Comparison of ENCODE assay signal across 13 cellular contexts in the genomic region with DNA sequence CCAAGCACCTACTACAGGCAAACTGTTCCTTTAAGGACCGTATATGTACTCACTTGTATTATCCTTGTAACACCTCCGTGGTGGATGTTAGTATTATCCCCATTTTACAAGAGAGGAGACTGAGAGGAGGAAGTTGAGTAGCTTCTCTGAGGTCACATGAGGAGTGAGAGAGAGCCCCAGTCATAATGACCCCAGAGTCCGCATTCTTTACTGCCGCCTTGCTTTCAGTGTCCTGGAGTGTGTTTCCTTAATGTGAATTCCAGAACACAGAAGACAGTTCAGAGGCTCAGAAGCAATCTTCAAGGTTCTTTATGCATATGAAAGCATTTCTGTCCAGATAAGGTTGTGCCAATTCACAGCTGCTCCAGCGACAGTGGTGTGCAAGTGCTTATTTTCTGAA.
"Had no signal": no experiment of that assay in that cellular context is flagged by ENCODE, and none has a peak within 500 bp of the region (broad histone marks: within the 10 kb centered on the region; RNA-seq: fewer than 3 reads in every experiment).

No MANE protein-coding gene starts in this region.

- H3K4me3 ChIP-seq: sigmoid colon, uterus had no signal

- H3K27me3 ChIP-seq: foreskin keratinocyte, sigmoid colon had no signal

- H3K27ac Mint-ChIP-seq: activated T-helper 1 cell treated with anti-CD3 and anti-CD28 coated beads, Interleukin-12 subunit alpha, Interleukin-12 subunit beta, Interleukin-2, Interleukin-4 antibody, amounts not matched to agents 30 ng/mL and 10 ng/mL and 1 ng/mL, durations not matched to agents 14 hours and 24 hours and 36 hours; naive thymus-derived CD8-positive, alpha-beta T cell; stimulated activated memory B cell treated with anti-CD40 and anti-IgM and Interleukin-4, amounts not matched to agents 10 μg/mL and 1 μg/mL and 100 μg/mL, for 72 hours; T-helper 2 cell treated with Interferon-gamma antibody and Interleukin-4, amounts not matched to agents 5 μg/mL and 100 μg/mL, for 36 hours had no signal

- H3K4me1 ChIP-seq: foreskin keratinocyte, sigmoid colon, uterus had no signal

- H3K4me1 Mint-ChIP-seq: naive thymus-derived CD8-positive, alpha-beta T cell; stimulated activated memory B cell treated with anti-CD40 and anti-IgM and Interleukin-4, amounts not matched to agents 10 μg/mL and 1 μg/mL and 100 μg/mL, for 72 hours had no signal

- H3K9me3 Mint-ChIP-seq: activated T-helper 1 cell treated with anti-CD3 and anti-CD28 coated beads, Interleukin-12 subunit alpha, Interleukin-12 subunit beta, Interleukin-2, Interleukin-4 antibody, amounts not matched to agents 30 ng/mL and 10 ng/mL and 1 ng/mL, durations not matched to agents 14 hours and 24 hours and 36 hours; T-helper 2 cell treated with Interferon-gamma antibody and Interleukin-4, amounts not matched to agents 5 μg/mL and 100 μg/mL, for 36 hours had no signal

- H3K36me3 Mint-ChIP-seq: naive thymus-derived CD8-positive, alpha-beta T cell; stimulated activated memory B cell treated with anti-CD40 and anti-IgM and Interleukin-4, amounts not matched to agents 10 μg/mL and 1 μg/mL and 100 μg/mL, for 72 hours had no signal

- H3K27me3 Mint-ChIP-seq: stimulated activated memory B cell treated with anti-CD40 and anti-IgM and Interleukin-4, amounts not matched to agents 10 μg/mL and 1 μg/mL and 100 μg/mL, for 72 hours had no signal

- H3K27ac ChIP-seq: foreskin keratinocyte, sigmoid colon, uterus had no signal

- H3K4me3 Mint-ChIP-seq: activated T-helper 1 cell treated with anti-CD3 and anti-CD28 coated beads, Interleukin-12 subunit alpha, Interleukin-12 subunit beta, Interleukin-2, Interleukin-4 antibody, amounts not matched to agents 30 ng/mL and 10 ng/mL and 1 ng/mL, durations not matched to agents 14 hours and 24 hours and 36 hours; naive thymus-derived CD8-positive, alpha-beta T cell; stimulated activated memory B cell treated with anti-CD40 and anti-IgM and Interleukin-4, amounts not matched to agents 10 μg/mL and 1 μg/mL and 100 μg/mL, for 72 hours; T-helper 2 cell treated with Interferon-gamma antibody and Interleukin-4, amounts not matched to agents 5 μg/mL and 100 μg/mL, for 36 hours had no signal

- H3K36me3 ChIP-seq: sigmoid colon, uterus had no signal

- DNase-seq: activated CD4-positive, alpha-beta T cell treated with anti-CD3 and anti-CD28 coated beads, Interleukin-2, amount 50 U/mL, for 1 hour; activated naive CD4-positive, alpha-beta T cell; anterior cingulate cortex; effector CD8-positive, alpha-beta T cell; foreskin keratinocyte; glutamatergic neuron; naive thymus-derived CD8-positive, alpha-beta T cell; sigmoid colon; stimulated activated CD4-positive, alpha-beta T cell treated with anti-CD3 and anti-CD28 coated beads, Interleukin-12 subunit alpha, Interleukin-12 subunit beta, amount 100 ng/mL, for 4 hours; uterus had no signal

- ATAC-seq: foreskin keratinocyte; naive thymus-derived CD8-positive, alpha-beta T cell; stimulated activated memory B cell treated with anti-CD40 and anti-IgM and Interleukin-4, amounts not matched to agents 10 μg/mL and 1 μg/mL and 100 μg/mL, for 72 hours had no signal

- H3K9me3 ChIP-seq: sigmoid colon, uterus had no signal
